Comparison of ENCODE assay signal across 28 cellular contexts in the genomic region with DNA sequence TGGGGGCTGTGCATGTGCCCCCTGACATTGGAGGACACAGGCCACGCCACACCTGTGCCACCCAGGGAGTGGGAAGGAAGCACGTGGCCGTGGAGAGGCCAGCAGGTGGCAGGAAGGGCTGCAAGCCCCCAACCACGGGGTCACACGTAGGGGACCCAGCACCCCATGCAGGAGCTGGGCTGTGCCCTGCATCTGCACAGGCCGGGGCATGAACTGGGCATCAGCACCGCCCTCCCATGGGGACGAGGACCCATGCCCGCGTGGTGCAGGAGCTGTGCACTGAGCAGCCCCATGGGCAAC.
"Had no signal": no experiment of that assay in that cellular context is flagged by ENCODE, and none has a peak within 500 bp of the region (broad histone marks: within the 10 kb centered on the region; RNA-seq: fewer than 3 reads in every experiment).

No MANE protein-coding gene starts in this region.

- DNase-seq: activated B cell treated with CpG ODN at 0.5 μM for 24 hours; activated CD4-positive, alpha-beta memory T cell treated with anti-CD3 and anti-CD28 coated beads for 36 hours; activated CD4-positive, alpha-beta T cell treated with anti-CD3 and anti-CD28 coated beads for 4 hours; activated CD4-positive, alpha-beta T cell treated with anti-CD3 and anti-CD28 coated beads, Interleukin-2, amount 10 ng/mL, durations not matched to agents 24 days and 14 days; activated CD4-positive, alpha-beta T cell treated with anti-CD3 and anti-CD28 coated beads, Interleukin-2, amount 50 U/mL, for 1 hour; activated CD4-positive, alpha-beta T cell treated with anti-CD3 and anti-CD28 coated beads, Interleukin-2, amount 50 U/mL, for 4 hours; activated CD4-positive, CD25-positive, alpha-beta regulatory T cell treated with anti-CD3 and anti-CD28 coated beads, Interleukin-2, amount 50 U/mL, for 72 hours; activated CD8-positive, alpha-beta memory T cell treated with anti-CD3 and anti-CD28 coated beads, Interleukin-2, amount 50 U/mL, for 4 hours; activated CD8-positive, alpha-beta T cell treated with anti-CD3 and anti-CD28 coated beads for 36 hours; activated effector memory CD4-positive, alpha-beta T cell treated with anti-CD3 and anti-CD28 coated beads, Interleukin-2, amount 50 U/mL, for 16 hours; activated gamma-delta T cell treated with Interleukin-2 at 50 U/mL for 16 hours; activated naive CD4-positive, alpha-beta T cell; activated naive CD4-positive, alpha-beta T cell treated with anti-CD3 and anti-CD28 coated beads for 36 hours; activated naive CD4-positive, alpha-beta T cell treated with anti-CD3 and anti-CD28 coated beads, Interleukin-2, amount 50 U/mL, for 16 hours; activated naive CD8-positive, alpha-beta T cell treated with anti-CD3 and anti-CD28 coated beads for 36 hours; activated T-cell treated with anti-CD3 and anti-CD28 coated beads, Interleukin-2, amount 50 U/mL, for 24 hours; activated T-cell treated with anti-CD3 and anti-CD28 coated beads, Interleukin-2, amount 50 U/mL, for 48 hours; adrenal gland; amniotic stem cell; body of pancreas; brain microvascular endothelial cell; central memory CD4-positive, alpha-beta T cell; T-helper 1 cell; T-helper 2 cell; T-helper 9 cell had no signal

- ATAC-seq: activated CD8-positive, alpha-beta T cell treated with anti-CD3 and anti-CD28 coated beads for 36 hours; activated naive CD4-positive, alpha-beta T cell treated with anti-CD3 and anti-CD28 coated beads, Interleukin-2, amount 50 U/mL, for 72 hours; body of pancreas had no signal

- H3K4me3 ChIP-seq: adrenal gland, body of pancreas, breast epithelium had no signal

- H3K36me3 ChIP-seq: adrenal gland, brain microvascular endothelial cell, breast epithelium had no signal

- H3K27ac ChIP-seq: adrenal gland, body of pancreas, brain microvascular endothelial cell, breast epithelium, VCaP had no signal

- H3K4me1 ChIP-seq: adrenal gland, body of pancreas, breast epithelium had no signal

- H3K9me3 ChIP-seq: adrenal gland, body of pancreas, breast epithelium had no signal

- H3K27me3 ChIP-seq: body of pancreas had no signal
